In genomic region chr7:10210000-10210399, GRCh38 we compare ENCODE assay signal across 17 cellular contexts.
DNase-seq lines count a peak whose midpoint lies in the region; ATAC-seq and TF ChIP-seq lines count a peak whose summit lies in the region.
"Had no signal": no experiment of that assay in that cellular context is flagged by ENCODE, and none has a peak within 500 bp of the region (broad histone marks: within the 10 kb centered on the region; RNA-seq: fewer than 3 reads in every experiment).

No MANE protein-coding gene starts in this region.

- no peaks in the 10 kb centered on the region for H4K20me1 ChIP-seq in neural progenitor cell (ENCODE audit: low read depth)

- H3K27me3 Mint-ChIP-seq in neural progenitor cell (ENCODE audit: insufficient read depth, low read depth), result peaks cover 5% of the 10 kb centered on the region
- H3K27me3 Mint-ChIP-seq: CD4-positive, alpha-beta memory T cell had no signal

- no peak overlapping the region for H3K4me2 ChIP-seq in neural progenitor cell

- no peaks in the 10 kb centered on the region for H3F3A ChIP-seq in neural progenitor cell (ENCODE audit: low read depth)

- no peak overlapping the region for H3K9ac ChIP-seq in neural progenitor cell
- H3K9ac ChIP-seq: GM23248 had no signal

- no peak overlapping the region for H3K4me3 ChIP-seq in heart left ventricle
- no peak overlapping the region for H3K4me3 ChIP-seq in left ventricle myocardium inferior
- H3K4me3 ChIP-seq in neural progenitor cell, result no peak overlapping the region
- H3K4me3 ChIP-seq in lower leg skin (ENCODE audit: low read depth, poor library complexity, severe bottlenecking), result no peak overlapping the region
- H3K4me3 ChIP-seq: GM23248, HAP-1 had no signal

- no peaks in the 10 kb centered on the region for H3K36me3 Mint-ChIP-seq in neural progenitor cell
- H3K36me3 Mint-ChIP-seq: CD4-positive, alpha-beta memory T cell had no signal

- H3K4me3 Mint-ChIP-seq in neural progenitor cell, result no peak overlapping the region
- H3K4me3 Mint-ChIP-seq: CD4-positive, alpha-beta memory T cell; HFFc6 had no signal

- TF ChIP-seq POLR2A in heart left ventricle (IDR thresholded peaks at IDR 0.05) (no peak), lower leg skin (IDR thresholded peaks at IDR 0.05) (no peak)

- intact Hi-C loops in heart left ventricle (cut with DNase I) (no loop called here), left ventricle myocardium inferior (cut with micrococcal nuclease) (no loop called here), left cardiac atrium (cut with DNase I) (no loop called here), lower leg skin (cut with DNase I; ENCODE audit: low total_unique reads) (no loop called here)

- WGBS in heart left ventricle, 4 donors, result 57 to 66% (median 62%) methylated on average over 4 of the region's 4 CpGs
- WGBS in lower leg skin, 2 donors, result 80 to 86% methylated on average over 4 of the region's 4 CpGs

- H3K27ac Mint-ChIP-seq in neural progenitor cell, result no peak overlapping the region
- H3K27ac Mint-ChIP-seq: HFFc6 had no signal

- H3K36me3 ChIP-seq in heart left ventricle (no peaks in the 10 kb centered on the region), left ventricle myocardium inferior (no peaks in the 10 kb centered on the region), neural progenitor cell (no peaks in the 10 kb centered on the region)
- H3K36me3 ChIP-seq: HAP-1 had no signal

- H3K4me1 Mint-ChIP-seq in neural progenitor cell, result no peaks in the 10 kb centered on the region
- H3K4me1 Mint-ChIP-seq: CD4-positive, alpha-beta memory T cell had no signal

- no peaks in the 10 kb centered on the region for H3K27me3 ChIP-seq in heart left ventricle
- no peaks in the 10 kb centered on the region for H3K27me3 ChIP-seq in left ventricle myocardium inferior (ENCODE audit: low read depth)
- H3K27me3 ChIP-seq in neural progenitor cell, result no peaks in the 10 kb centered on the region

- TF ChIP-seq CTCF in heart left ventricle (IDR thresholded peaks at IDR 0.05) (no peak), left ventricle myocardium inferior (IDR thresholded peaks at IDR 0.05; ENCODE audit: borderline replicate concordance) (no peak), neural progenitor cell (IDR thresholded peaks at IDR 0.05) (no peak), lower leg skin (IDR thresholded peaks at IDR 0.05) (no peak)

- DNase-seq in heart left ventricle (no peak), left ventricle myocardium inferior (no peak), left cardiac atrium (no peak), neural progenitor cell (ENCODE audit: low spot score) (no peak), cerebellar cortex (ENCODE audit: low spot score) (no peak), lower leg skin (ENCODE audit: low spot score in 2 of 2) (no peak)
- DNase-seq: C1 segment of cervical spinal cord; Calu3; CD4-positive, alpha-beta memory T cell; COR-L47; DMS53; DMS79 treated with DMSO at 0.1 percent for 48 hours; GF-D8; GM23248; HFFc6 had no signal

- no peaks in the 10 kb centered on the region for H3K9me3 Mint-ChIP-seq in neural progenitor cell

- H3K79me2 ChIP-seq in neural progenitor cell (ENCODE audit: low read depth), result no peaks in the 10 kb centered on the region

- H2AFZ ChIP-seq in neural progenitor cell (replicated peaks), result peak overlapping the region; percentile 34
- H2AFZ ChIP-seq: GM23248 had no signal

- H3K27ac ChIP-seq in heart left ventricle, result no peak overlapping the region
- no peak overlapping the region for H3K27ac ChIP-seq in left ventricle myocardium inferior (replicated peaks)
- H3K27ac ChIP-seq in neural progenitor cell, result no peak overlapping the region
- H3K27ac ChIP-seq: GM23248 had no signal

- H3K9me3 ChIP-seq in heart left ventricle (peaks cover 0 to 16% (median 5%) of the 10 kb centered on the region in 12 donors), left ventricle myocardium inferior (replicated peaks) (peaks cover 18% of the 10 kb centered on the region), neural progenitor cell (ENCODE audit: low read depth) (no peaks in the 10 kb centered on the region)
- H3K9me3 ChIP-seq: HAP-1 had no signal

- ATAC-seq in heart left ventricle (peak in 3 of 4 donors; percentile 46 to 54 (median 51)), left cardiac atrium (peak; percentile 54 to 72), GM21576 (IDR thresholded peaks at IDR 0.05; ENCODE audit: unreplicated experiment) (no peak)

- H3K4me1 ChIP-seq in heart left ventricle, result peaks cover 0 to 22% (median 5%) of the 10 kb centered on the region in 12 donors
- peaks cover 14% of the 10 kb centered on the region for H3K4me1 ChIP-seq in left ventricle myocardium inferior
- H3K4me1 ChIP-seq in neural progenitor cell, result no peaks in the 10 kb centered on the region
- H3K4me1 ChIP-seq: HAP-1 had no signal
